In the genomic region with DNA sequence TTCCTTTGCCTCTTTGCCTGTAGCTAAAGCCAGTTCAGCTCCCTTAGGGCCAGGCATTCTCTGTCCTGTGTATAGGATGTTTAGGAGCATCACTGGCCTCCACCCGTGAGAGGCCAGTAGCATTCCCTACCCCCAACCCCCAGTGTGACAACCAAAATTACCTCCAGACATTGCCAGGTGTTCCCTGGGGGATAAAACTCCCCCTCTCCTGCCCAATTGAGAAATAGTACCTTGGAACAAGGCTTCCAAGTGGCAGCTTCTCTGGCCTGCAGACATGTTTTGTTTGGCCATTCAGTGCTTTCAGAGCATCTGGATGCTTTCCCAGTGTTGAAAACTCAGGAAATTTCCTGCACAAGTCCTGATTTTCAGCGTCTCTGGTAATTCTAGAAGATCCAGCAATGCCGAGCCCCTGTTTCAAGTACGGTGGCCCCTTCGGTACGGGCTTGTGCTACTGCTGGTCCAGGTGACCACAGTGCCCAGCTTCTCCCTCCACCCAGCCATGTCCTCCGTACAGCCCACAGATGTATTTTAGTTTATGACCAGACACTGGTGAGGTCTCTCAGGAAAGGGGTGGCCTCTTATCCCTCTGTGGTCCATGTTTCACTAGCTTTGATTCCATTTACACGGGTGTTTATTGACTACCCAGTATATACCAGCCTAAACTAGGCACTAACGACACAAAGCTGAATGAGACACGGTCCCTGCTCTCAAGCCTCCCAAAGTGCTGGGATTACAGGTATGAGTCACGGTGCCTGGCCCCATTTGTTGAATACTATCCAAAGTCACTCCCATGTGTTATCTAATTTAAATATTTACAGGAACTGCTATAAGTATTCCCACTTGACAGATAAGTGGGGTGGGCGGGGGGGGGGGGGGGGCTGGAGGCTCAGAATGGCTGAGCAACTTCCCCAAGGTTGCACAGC, we compare ENCODE assay signal across 12 cellular contexts.
DNase-seq lines count a peak whose midpoint lies in the region; ATAC-seq and TF ChIP-seq lines count a peak whose summit lies in the region.
"Had no signal": no experiment of that assay in that cellular context is flagged by ENCODE, and none has a peak within 500 bp of the region (broad histone marks: within the 10 kb centered on the region; RNA-seq: fewer than 3 reads in every experiment).

No MANE protein-coding gene starts in this region.

- WGBS in lung, 2 donors = 56 to 77% methylated on average over 11 to 12 of the region's 12 CpGs

- no peak overlapping the region for H3K4me3 ChIP-seq in choroid plexus epithelial cell (ENCODE audit: low read depth, low read length)
- no peak overlapping the region for H3K4me3 ChIP-seq in lung
- H3K4me3 ChIP-seq: uterus had no signal

- peaks cover 0 to 4% of the 10 kb centered on the region in 2 donors for H3K4me1 ChIP-seq in lung (ENCODE audit: control insufficient read depth in 2 of 2, insufficient read depth in 2 of 2, low read length in 2 of 2)
- H3K4me1 ChIP-seq: uterus had no signal

- H3K27ac ChIP-seq in lung (ENCODE audit: low read depth in 1 of 2, low read length in 1 of 2) = peak overlapping the region in 1 of 2 donors; percentile 78
- H3K27ac ChIP-seq: uterus had no signal

- ATAC-seq in lung (ENCODE audit: insufficient read depth, low FRiP score) (peak; percentile 72), GM21619 (IDR thresholded peaks at IDR 0.05; ENCODE audit: unreplicated experiment) (no peak)
- ATAC-seq: Panc1 had no signal

- no peaks in the 10 kb centered on the region for H3K27me3 ChIP-seq in lung (ENCODE audit: control insufficient read depth, insufficient read depth)
- H3K27me3 ChIP-seq: uterus had no signal

- DNase-seq in A172 (ENCODE audit: low spot score) (peak; percentile 64), M059J (ENCODE audit: low read depth) (peak; percentile 71), choroid plexus epithelial cell (ENCODE audit: low read depth) (peak; percentile 4), lung (ENCODE audit: low spot score) (peak; percentile 58), iPS-NIHi7 (ENCODE audit: extremely low spot score) (no peak), NAMALWA (ENCODE audit: low spot score) (no peak)
- DNase-seq in activated effector memory CD4-positive, alpha-beta T cell treated with anti-CD3 and anti-CD28 coated beads, Interleukin-2, amount 50 U/mL, for 16 hours = no peak
- DNase-seq: activated CD4-positive, CD25-positive, alpha-beta regulatory T cell; activated naive CD4-positive, alpha-beta T cell treated with anti-CD3 and anti-CD28 coated beads, Interleukin-2, amount 50 U/mL, for 16 hours; uterus had no signal

- no peak for TF ChIP-seq CTCF in choroid plexus epithelial cell (conservative IDR thresholded peaks at IDR 0.05; ENCODE audit: low read depth, low read length)
- TF ChIP-seq CTCF in lung (IDR thresholded peaks at IDR 0.05; ENCODE audit: control extremely low read depth, extremely low read depth) = no peak

- H3K36me3 ChIP-seq in lung (ENCODE audit: control insufficient read depth in 2 of 2, insufficient read depth in 2 of 2, low read length in 2 of 2) = no peaks in the 10 kb centered on the region
- H3K36me3 ChIP-seq: uterus had no signal

- no peaks in the 10 kb centered on the region for H3K9me3 ChIP-seq in lung (ENCODE audit: control insufficient read depth in 2 of 2, insufficient read depth in 1 of 2, low read length in 1 of 2)
- H3K9me3 ChIP-seq: uterus had no signal

Comparison
In these comparisons a context has a peak if more than half of its experiments do, and no peak if none do; other contexts are left out.
1. DNase-seq: peak in A172 (single experiment), M059J (single experiment), choroid plexus epithelial cell (single experiment) and lung (single experiment); none in iPS-NIHi7 (single experiment), NAMALWA (single experiment) and activated effector memory CD4-positive, alpha-beta T cell treated with anti-CD3 and anti-CD28 coated beads, Interleukin-2, amount 50 U/mL, for 16 hours (single experiment).